Comparison of ENCODE assay signal across 12 cellular contexts in the genomic region with DNA sequence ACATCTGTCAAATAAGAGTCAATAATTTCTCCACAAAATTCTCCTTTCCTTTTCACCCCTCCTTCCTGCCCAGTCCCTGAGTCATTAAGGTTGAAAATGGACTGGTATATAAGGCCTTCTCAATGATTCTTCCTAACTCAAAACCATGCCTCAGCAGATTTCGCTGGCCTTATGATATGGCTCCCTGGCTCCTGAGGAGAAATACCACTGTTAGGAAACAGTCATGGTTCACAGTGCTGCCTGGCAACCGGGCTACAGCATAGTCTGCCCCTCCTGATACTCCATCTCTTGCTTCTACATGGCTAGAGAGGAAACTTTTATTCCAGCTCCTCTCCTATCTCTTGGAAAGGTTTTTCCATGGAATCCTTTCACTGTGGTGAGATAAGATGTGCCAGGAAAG. TPM values are rescaled to one million over a fixed set of nuclear protein-coding genes. Genes with fewer than 3 reads are reported as not detected.
DNase-seq lines count a peak whose midpoint lies in the region; ATAC-seq, FAIRE-seq and TF ChIP-seq lines count a peak whose summit lies in the region.
"Had no signal": no experiment of that assay in that cellular context is flagged by ENCODE, and none has a peak within 500 bp of the region (broad histone marks: within the 10 kb centered on the region; RNA-seq: fewer than 3 reads in every experiment).

No MANE protein-coding gene starts in this region.

- H4K20me1 ChIP-seq in Karpas-422 (ENCODE audit: insufficient read depth, low read depth, low read length), result peaks cover 6% of the 10 kb centered on the region; the same call in 1 of the 2 replicates

- H3K27me3 ChIP-seq in CD8-positive, alpha-beta T cell (ENCODE audit: insufficient read depth, low read length), result no peaks in the 10 kb centered on the region
- H3K27me3 ChIP-seq in Karpas-422 (ENCODE audit: low read length) (no peaks in the 10 kb centered on the region), body of pancreas (no peaks in the 10 kb centered on the region)
- H3K27me3 ChIP-seq: SJSA1, uterus had no signal

- 36 to 50% methylated on average over 2 of the region's 2 CpGs for WGBS in body of pancreas, 2 donors
- WGBS in mesodermal cell (ENCODE audit: insufficient coverage in 2 of 2), 2 experiments, result 73 to 89% methylated on average over 1 to 2 of the region's 2 CpGs

- H3K79me2 ChIP-seq in Karpas-422 (ENCODE audit: low read length), result peaks cover 89% of the 10 kb centered on the region

- H3K4me3 Mint-ChIP-seq in CD8-positive, alpha-beta T cell, result no peak overlapping the region

- H3K36me3 ChIP-seq in CD8-positive, alpha-beta T cell (ENCODE audit: insufficient read depth, low read length), result no peaks in the 10 kb centered on the region
- H3K36me3 ChIP-seq in Karpas-422 (ENCODE audit: insufficient read depth, low read length) (peaks cover 6% of the 10 kb centered on the region; the same call in 1 of the 2 replicates), body of pancreas (replicated peaks in 1 of 2; ENCODE audit: insufficient read depth in 1 of 2, low read depth in 2 of 2) (no peaks in the 10 kb centered on the region), mesodermal cell (ENCODE audit: control insufficient read depth, insufficient read depth, low read length) (peaks cover 22% of the 10 kb centered on the region)
- H3K36me3 ChIP-seq: uterus had no signal

- peak overlapping the region; percentile 67 for H3K27ac Mint-ChIP-seq in CD8-positive, alpha-beta T cell

- H3K4me1 Mint-ChIP-seq in CD8-positive, alpha-beta T cell (ENCODE audit: low read depth), result peaks cover 62% of the 10 kb centered on the region

- no peak overlapping the region for H3K4me3 ChIP-seq in CD8-positive, alpha-beta T cell (ENCODE audit: low read depth, low read length)
- no peak overlapping the region for H3K4me3 ChIP-seq in Karpas-422 (ENCODE audit: low read length)
- no peak overlapping the region for H3K4me3 ChIP-seq in body of pancreas
- no peak overlapping the region for H3K4me3 ChIP-seq in mesodermal cell (ENCODE audit: extremely low read depth, insufficient read depth, low read length, poor library complexity, severe bottlenecking)
- H3K4me3 ChIP-seq: SJSA1, uterus had no signal

- no peak for TF ChIP-seq CTCF in CD8-positive, alpha-beta T cell (IDR thresholded peaks at IDR 0.05)
- TF ChIP-seq CTCF in body of pancreas (IDR thresholded peaks at IDR 0.05), result no peak

- FAIRE-seq in HTR-8/SVneo (lab: Jason Lieb, UNC), result no peak

- POLR2A ChIA-PET in CD8-positive, alpha-beta T cell (lab: Charles Lee), result interaction anchor here (0.8 to 2.2 kb wide), 3 partner anchors 9 to 20 kb away, joined by 3 to 5 read pairs (median 3); no protein-coding TSS in a partner anchor

- H3K9me3 Mint-ChIP-seq in CD8-positive, alpha-beta T cell, result no peaks in the 10 kb centered on the region

- CTCF ChIA-PET in CD8-positive, alpha-beta T cell (lab: Charles Lee), result interaction anchor here (0.9 to 4.2 kb wide), 4 partner anchors 9 to 366 kb away, joined by 3 to 29 read pairs (median 4); no protein-coding TSS in a partner anchor

- no peak for ATAC-seq in CD8-positive, alpha-beta T cell
- no peak for ATAC-seq in body of pancreas

- no peaks in the 10 kb centered on the region for H3K9me2 ChIP-seq in Karpas-422 (replicated peaks; ENCODE audit: insufficient read depth, low read length)

- no peaks in the 10 kb centered on the region for H3K9me3 ChIP-seq in CD8-positive, alpha-beta T cell (ENCODE audit: low read length)
- H3K9me3 ChIP-seq in Karpas-422 (ENCODE audit: low read length), result no peaks in the 10 kb centered on the region
- no peaks in the 10 kb centered on the region for H3K9me3 ChIP-seq in body of pancreas
- no peaks in the 10 kb centered on the region for H3K9me3 ChIP-seq in mesodermal cell (ENCODE audit: control insufficient read depth, low read length)
- H3K9me3 ChIP-seq: SJSA1, uterus had no signal

- H3K27me3 Mint-ChIP-seq in CD8-positive, alpha-beta T cell (ENCODE audit: low read depth), result no peaks in the 10 kb centered on the region

- in situ Hi-C loops in ACHN (cut with HindIII; ENCODE audit: low pct_ligation_motif_present, low pct_unique_long_range_greater_than_20kb, low sequenced_read_pairs), result no loop called here

- peaks cover 8% of the 10 kb centered on the region for H3K36me3 Mint-ChIP-seq in CD8-positive, alpha-beta T cell

- H3K9ac ChIP-seq in Karpas-422 (ENCODE audit: low read length), result peak overlapping the region; percentile 19; the same call in 1 of the 2 replicates

- no peak for TF ChIP-seq POLR2A in body of pancreas (IDR thresholded peaks at IDR 0.05)

- peaks cover 23% of the 10 kb centered on the region for H3K4me1 ChIP-seq in CD8-positive, alpha-beta T cell (ENCODE audit: insufficient read depth, low read length)
- peaks cover 56% of the 10 kb centered on the region for H3K4me1 ChIP-seq in Karpas-422 (ENCODE audit: low read length)
- H3K4me1 ChIP-seq in body of pancreas, result peaks cover 54% of the 10 kb centered on the region
- peaks cover 49% of the 10 kb centered on the region for H3K4me1 ChIP-seq in mesodermal cell (ENCODE audit: control insufficient read depth, insufficient read depth, low read length, poor library complexity, severe bottlenecking)
- H3K4me1 ChIP-seq: uterus had no signal

- intact Hi-C loops in CD8-positive, alpha-beta T cell (cut with DNase I, micrococcal nuclease), result loop anchor here in 1 of 2 experiments (5.0 kb wide), 1 partner anchor 51 kb away; no protein-coding TSS in a partner anchor
- intact Hi-C loops in body of pancreas (cut with DNase I), result no loop called here

- DNase-seq in CD8-positive, alpha-beta T cell, result no peak
- DNase-seq in Karpas-422 (no peak), body of pancreas (peak in 3 of 4 donors; percentile 16 to 50 (median 42)), ACHN (no peak), HTR-8/SVneo (ENCODE audit: insufficient read length, low spot score) (no peak), NCI-H1417 treated with DMSO at 0.1 percent for 48 hours (lab: John Stamatoyannopoulos, UW) (no peak), midbrain (lab: John Stamatoyannopoulos, UW) (no peak)
- DNase-seq: central memory CD4-positive, alpha-beta T cell; NCI-H146; uterus had no signal

- no peak overlapping the region for H2AFZ ChIP-seq in Karpas-422 (ENCODE audit: low read length)

- H3K4me2 ChIP-seq in Karpas-422 (ENCODE audit: low read depth, low read length, poor library complexity, severe bottlenecking), result peak overlapping the region; percentile 26

- no peak overlapping the region for H3K27ac ChIP-seq in CD8-positive, alpha-beta T cell (ENCODE audit: low read depth, low read length)
- H3K27ac ChIP-seq in Karpas-422 (ENCODE audit: low read length) (0 out of 2 replicates have a peak overlapping the region, but pooled peaks have one; percentile 16), body of pancreas (peak overlapping the region in 2 of 4 donors; percentile 16 to 54), mesodermal cell (ENCODE audit: low read depth, low read length, severe bottlenecking) (peak overlapping the region; percentile 60)
- H3K27ac ChIP-seq: SJSA1, uterus had no signal

RNA-seq across cellular contexts. Expression of a gene that starts 4.7 kb away (rescaled TPM):
- total RNA-seq in CD8-positive, alpha-beta T cell, result 10 to 100 TPM; 34.1 to 37.5 TPM
- 30.4 and 48.0 TPM in 2 replicates for total RNA-seq in Karpas-422 (2014; rRNA removed; shearing (Covaris generic); ENCODE audit: low replicate concordance)
- total RNA-seq in body of pancreas, result 10 to 100 TPM; 23.4 to 27.8 TPM
- polyA plus RNA-seq in mesodermal cell (2013, experiment 1 of 2), result 63.4 TPM
- 69.1 TPM for polyA plus RNA-seq in mesodermal cell (2013, experiment 2 of 2)

RNA-seq across cellular contexts. Expression of a gene that starts 32.7 kb away (rescaled TPM):
- under 1 TPM; 0.43 to 0.64 TPM for total RNA-seq in CD8-positive, alpha-beta T cell
- 0.11 and 0.22 TPM in 2 replicates for total RNA-seq in Karpas-422 (2014; rRNA removed; shearing (Covaris generic); ENCODE audit: low replicate concordance)
- 1 to 10 TPM in 1 of 2 donors, under 1 TPM in 1; 0.52 to 1.3 TPM for total RNA-seq in body of pancreas
- polyA plus RNA-seq in mesodermal cell (2013, experiment 1 of 2), result 1.00 TPM
- polyA plus RNA-seq in mesodermal cell (2013, experiment 2 of 2), result 0.56 TPM
- total RNA-seq: SJSA1 had no signal

Comparison
In these comparisons a context has a peak if more than half of its experiments do, and no peak if none do; other contexts are left out.
1. DNase-seq: peak in body of pancreas (3 of 4); none in CD8-positive, alpha-beta T cell (0 of 7), Karpas-422 (single experiment), ACHN (single experiment), HTR-8/SVneo (single experiment), NCI-H1417 treated with DMSO at 0.1 percent for 48 hours (single experiment) and midbrain (single experiment).